Comparison of ENCODE assay signal across 13 cellular contexts in genomic region chr2:64638502-64639120, GRCh38. TPM values are rescaled to one million over a fixed set of nuclear protein-coding genes. Genes with fewer than 3 reads are reported as not detected.
A peak's percentile ranks its signal among the peaks of the same experiment; 100 is the strongest.
DNase-seq lines count a peak whose midpoint lies in the region; ATAC-seq and TF ChIP-seq lines count a peak whose summit lies in the region.
"Had no signal": no experiment of that assay in that cellular context is flagged by ENCODE, and none has a peak within 500 bp of the region (broad histone marks: within the 10 kb centered on the region; RNA-seq: fewer than 3 reads in every experiment).

No MANE protein-coding gene starts in this region.

- POLR2A ChIA-PET in HCT116 (lab: Charles Lee), result no interaction called here
- POLR2A ChIA-PET in naive thymus-derived CD4-positive, alpha-beta T cell (lab: Charles Lee), result interaction anchor here (0.5 to 4.4 kb wide), 6 partner anchors 14 to 488 kb away, joined by 3 to 31 read pairs (median 3); partner anchors contain the start of gene SERTAD2

- RAD21 ChIA-PET in HCT116 (lab: Charles Lee; ENCODE audit: low non-redundant PET in 1 of 2, low total read pairs in 2 of 2, uncharacterized antibody in 2 of 2, unreplicated experiment in 2 of 2), result no interaction called here

- DNase-seq in CD14-positive monocyte (ENCODE audit: low spot score), result no peak
- no peak for DNase-seq in HCT116 (ENCODE audit: low read depth, low spot score)
- no peak for DNase-seq in naive thymus-derived CD4-positive, alpha-beta T cell
- DNase-seq in middle frontal gyrus (ENCODE audit: extremely low spot score, low spot score), result no peak
- no peak for DNase-seq in kidney tubule cell (ENCODE audit: low spot score)
- DNase-seq in heart left ventricle, result no peak
- DNase-seq: AML-193; NCI-H2029 treated with DMSO at 0.1 percent for 48 hours; NCI-H69; stimulated activated CD4-positive, alpha-beta T cell treated with anti-CD3 and anti-CD28 coated beads, Interleukin-1b, Interleukin-23, amount 100 ng/mL, for 48 hours had no signal

- H3K9ac ChIP-seq in HCT116 (ENCODE audit: low read length), result no peak overlapping the region

- CTCF ChIA-PET in HCT116 (lab: Charles Lee), result no interaction called here
- CTCF ChIA-PET in naive thymus-derived CD4-positive, alpha-beta T cell (lab: Charles Lee), result interaction anchor here (0.6 to 2.1 kb wide), 5 partner anchors 8 to 20 kb away, joined by 3 to 8 read pairs (median 3); partner anchors contain the start of gene SERTAD2

- TF ChIP-seq POLR2A in HCT116 (IDR thresholded peaks at IDR 0.05; ENCODE audit: borderline replicate concordance, extremely low read depth, insufficient read depth, insufficient read length) (no peak), heart left ventricle (IDR thresholded peaks at IDR 0.05) (no peak)

- H3K79me2 ChIP-seq in HCT116 (ENCODE audit: insufficient read depth, low read length), result peaks cover 100% of the 10 kb centered on the region

- H3K27me3 ChIP-seq in HCT116 (ENCODE audit: insufficient read depth, low read length), result no peaks in the 10 kb centered on the region
- no peaks in the 10 kb centered on the region for H3K27me3 ChIP-seq in naive thymus-derived CD4-positive, alpha-beta T cell (ENCODE audit: control insufficient read depth in 2 of 2, insufficient read depth in 2 of 2, low read length in 2 of 2)
- H3K27me3 ChIP-seq in heart left ventricle, result no peaks in the 10 kb centered on the region
- H3K27me3 ChIP-seq: ascending aorta had no signal

- TF ChIP-seq CTCF in CD14-positive monocyte (IDR thresholded peaks at IDR 0.05) (no peak), HCT116 (IDR thresholded peaks at IDR 0.05 in 2 of 3, conservative IDR thresholded peaks at IDR 0.05 in 1 of 3; ENCODE audit: borderline replicate concordance in 1 of 3, insufficient read depth in 1 of 3, low read depth in 2 of 3, low read length in 2 of 3) (no peak), heart left ventricle (IDR thresholded peaks at IDR 0.05) (no peak)

- H3K4me1 ChIP-seq in HCT116 (ENCODE audit: control insufficient read depth in 1 of 2, insufficient read depth in 2 of 2, low read length in 2 of 2), result peaks cover 41 to 58% of the 10 kb centered on the region in 2 experiments
- H3K4me1 ChIP-seq in naive thymus-derived CD4-positive, alpha-beta T cell (ENCODE audit: control insufficient read depth in 2 of 2, insufficient read depth in 2 of 2, low read length in 2 of 2), result peaks cover 0 to 60% of the 10 kb centered on the region in 2 donors
- H3K4me1 ChIP-seq in heart left ventricle, result peaks cover 0 to 82% (median 39%) of the 10 kb centered on the region in 12 donors

- 0 out of 2 replicates have a peak overlapping the region, but pooled peaks have one; percentile 3 for H3K27ac ChIP-seq in HCT116 (ENCODE audit: low read depth, low read length)
- H3K27ac ChIP-seq in naive thymus-derived CD4-positive, alpha-beta T cell (ENCODE audit: low read depth, low read length), result no peak overlapping the region
- no peak overlapping the region for H3K27ac ChIP-seq in heart left ventricle
- H3K27ac ChIP-seq: ascending aorta had no signal

- H3K4me3 ChIP-seq in HCT116 (replicated peaks in 1 of 2; ENCODE audit: low read depth in 1 of 2, low read length in 2 of 2) (no peak overlapping the region), heart left ventricle (no peak overlapping the region)
- no peak overlapping the region for H3K4me3 ChIP-seq in naive thymus-derived CD4-positive, alpha-beta T cell (ENCODE audit: low read length)
- H3K4me3 ChIP-seq: ascending aorta had no signal

- H3K4me2 ChIP-seq in HCT116 (ENCODE audit: low read length), result no peak overlapping the region

- H3K27ac Mint-ChIP-seq in CD14-positive monocyte, result peak overlapping the region in 6 of 7 donors; percentile 16 to 95 (median 91)
- H3K27ac Mint-ChIP-seq in activated naive CD8-positive, alpha-beta T cell, result peak overlapping the region; percentile 93
- H3K27ac Mint-ChIP-seq in naive thymus-derived CD4-positive, alpha-beta T cell, result peak overlapping the region; percentile 58 to 92 (median 88)

- H3K9me2 ChIP-seq in HCT116 (ENCODE audit: insufficient read depth), result no peaks in the 10 kb centered on the region

- BruUV-seq in HCT116 (replicated peaks; lab: Mats Ljungman, UMichigan), result no TSS peak

- WGBS in heart left ventricle, 4 donors, result 83 to 89% (median 85%) methylated on average over 4 of the region's 4 CpGs

- peaks cover 18% of the 10 kb centered on the region for H4K20me1 ChIP-seq in HCT116 (ENCODE audit: insufficient read depth)

- no peak overlapping the region for H2AFZ ChIP-seq in HCT116 (ENCODE audit: low read depth, low read length, poor library complexity, severe bottlenecking)

- peaks cover 46 to 47% of the 10 kb centered on the region in 2 donors for H3K36me3 Mint-ChIP-seq in CD14-positive monocyte
- H3K36me3 Mint-ChIP-seq in activated naive CD8-positive, alpha-beta T cell, result peaks cover 12% of the 10 kb centered on the region
- H3K36me3 Mint-ChIP-seq in naive thymus-derived CD4-positive, alpha-beta T cell, result peaks cover 6 to 21% (median 8%) of the 10 kb centered on the region in 5 donors

- TF ChIP-seq RAD21 in HCT116 (IDR thresholded peaks at IDR 0.05; ENCODE audit: low read depth), result no peak

- H3K36me3 ChIP-seq in HCT116 (ENCODE audit: control insufficient read depth in 1 of 2, insufficient read depth in 2 of 2, low read length in 2 of 2) (peaks cover 22 to 31% of the 10 kb centered on the region in 2 experiments), heart left ventricle (peaks cover 0 to 29% (median 28%) of the 10 kb centered on the region in 9 donors)
- H3K36me3 ChIP-seq in naive thymus-derived CD4-positive, alpha-beta T cell (ENCODE audit: control insufficient read depth in 2 of 3, insufficient read depth in 3 of 3, low read length in 3 of 3), result peaks cover 0 to 24% (median 7%) of the 10 kb centered on the region in 3 experiments

- H3K9me3 Mint-ChIP-seq in CD14-positive monocyte, result peaks cover 0 to 4% (median 0%) of the 10 kb centered on the region in 7 donors
- H3K9me3 Mint-ChIP-seq in activated naive CD8-positive, alpha-beta T cell (ENCODE audit: low read depth), result no peaks in the 10 kb centered on the region
- no peaks in the 10 kb centered on the region for H3K9me3 Mint-ChIP-seq in naive thymus-derived CD4-positive, alpha-beta T cell

- no peak for ATAC-seq in HCT116
- no peak for ATAC-seq in naive thymus-derived CD4-positive, alpha-beta T cell
- no peak for ATAC-seq in GM21381 (IDR thresholded peaks at IDR 0.05; ENCODE audit: unreplicated experiment)
- ATAC-seq in heart left ventricle, result no peak

- peaks cover 86% of the 10 kb centered on the region for H3K4me1 Mint-ChIP-seq in CD14-positive monocyte
- peaks cover 80% of the 10 kb centered on the region for H3K4me1 Mint-ChIP-seq in activated naive CD8-positive, alpha-beta T cell (ENCODE audit: low read depth)
- H3K4me1 Mint-ChIP-seq in naive thymus-derived CD4-positive, alpha-beta T cell, result peaks cover 52 to 86% (median 82%) of the 10 kb centered on the region in 7 donors

- intact Hi-C loops in CD14-positive monocyte (cut with micrococcal nuclease), result no loop called here
- intact Hi-C loops in HCT116 (cut with micrococcal nuclease), result no loop called here
- intact Hi-C loops in naive thymus-derived CD4-positive, alpha-beta T cell (cut with micrococcal nuclease), result no loop called here
- intact Hi-C loops in heart left ventricle (cut with DNase I), result loop anchor here in 1 of 10 donors (5.0 kb wide), 1 partner anchor 41 kb away; no protein-coding TSS in a partner anchor

- no peak overlapping the region for H3K4me3 Mint-ChIP-seq in CD14-positive monocyte
- H3K4me3 Mint-ChIP-seq in activated naive CD8-positive, alpha-beta T cell, result peak overlapping the region; percentile 60
- H3K4me3 Mint-ChIP-seq in naive thymus-derived CD4-positive, alpha-beta T cell, result peak overlapping the region in 8 of 10 donors; percentile 11 to 75 (median 54)

- H3K27me3 Mint-ChIP-seq in CD14-positive monocyte (ENCODE audit: low read depth in 3 of 3), result no peaks in the 10 kb centered on the region
- H3K27me3 Mint-ChIP-seq in activated naive CD8-positive, alpha-beta T cell, result no peaks in the 10 kb centered on the region
- no peaks in the 10 kb centered on the region for H3K27me3 Mint-ChIP-seq in naive thymus-derived CD4-positive, alpha-beta T cell

- H3K9me3 ChIP-seq in HCT116 (ENCODE audit: control insufficient read depth in 1 of 2, insufficient read depth in 1 of 2, low read depth in 1 of 2, low read length in 2 of 2) (no peaks in the 10 kb centered on the region), heart left ventricle (no peaks in the 10 kb centered on the region)
- H3K9me3 ChIP-seq in naive thymus-derived CD4-positive, alpha-beta T cell (ENCODE audit: control insufficient read depth in 2 of 3, low read length in 3 of 3), result no peaks in the 10 kb centered on the region
- H3K9me3 ChIP-seq: ascending aorta had no signal

TF ChIP-seq in HCT116, 20 proteins besides CTCF, POLR2A, EP300 and RAD21 (continues in another document):
- no peak for TF ChIP-seq YY1 (IDR thresholded peaks at IDR 0.05; ENCODE audit: extremely low read depth, insufficient replicate concordance, low read depth, low read length)
- TF ChIP-seq ZFX (IDR thresholded peaks at IDR 0.05), result no peak
- no peak for TF ChIP-seq EGR1 (IDR thresholded peaks at IDR 0.05; ENCODE audit: low read depth)
- TF ChIP-seq ATF3 (IDR thresholded peaks at IDR 0.05), result no peak
- no peak for TF ChIP-seq CBX3 (IDR thresholded peaks at IDR 0.05; ENCODE audit: low read depth)
- TF ChIP-seq SP1 (IDR thresholded peaks at IDR 0.05; ENCODE audit: low read depth), result no peak
- TF ChIP-seq EZH2phosphoT487 (IDR thresholded peaks at IDR 0.05; ENCODE audit: borderline replicate concordance), result no peak
- no peak for TF ChIP-seq ELF1 (IDR thresholded peaks at IDR 0.05; ENCODE audit: borderline replicate concordance, low read depth)
- TF ChIP-seq ZNF274 (IDR thresholded peaks at IDR 0.05; ENCODE audit: low read depth, low read length), result no peak
- no peak for TF ChIP-seq FOSL1 (IDR thresholded peaks at IDR 0.05; ENCODE audit: low read depth)
- TF ChIP-seq TCF7L2 (IDR thresholded peaks at IDR 0.05; ENCODE audit: borderline replicate concordance, extremely low read depth, insufficient read depth, insufficient read length), result no peak
- TF ChIP-seq SIN3A (IDR thresholded peaks at IDR 0.05; ENCODE audit: low read depth), result no peak

RNA-seq across cellular contexts. Expression of gene SERTAD2, which starts 15.1 kb away (rescaled TPM):
- polyA plus RNA-seq in CD14-positive monocyte, result 1 to 10 TPM; 8.5 to 8.8 TPM
- total RNA-seq in HCT116 (2021; ENCODE audit: unreplicated experiment), result 80.1 TPM
- 62.0 and 63.9 TPM in 2 replicates for polyA plus RNA-seq in HCT116 (2012)
- total RNA-seq in naive thymus-derived CD4-positive, alpha-beta T cell, result 10 to 100 TPM; 34.3 to 43.8 (median 40.1) TPM
- 1 to 10 TPM; 5.2 to 6.9 TPM for polyA plus RNA-seq in naive thymus-derived CD4-positive, alpha-beta T cell
- total RNA-seq in heart left ventricle, result 10 to 100 TPM; 12.2 to 21.6 (median 16.1) TPM
- polyA plus RNA-seq in heart left ventricle, result 10 to 100 TPM in 1 of 2 donors, 1 to 10 TPM in 1; 5.1 to 12.6 TPM

Comparison
In these comparisons a context has a peak if more than half of its experiments do, and no peak if none do; other contexts are left out.
1. H3K4me3 Mint-ChIP-seq: peak in activated naive CD8-positive, alpha-beta T cell (single experiment) and naive thymus-derived CD4-positive, alpha-beta T cell (8 of 10); none in CD14-positive monocyte (0 of 2).
2. Peak in every context shown above with its lines, with median percentiles within 50 percentile points of each other: H3K27ac Mint-ChIP-seq.